Comparison of ENCODE assay signal across 20 cellular contexts in the genomic region with DNA sequence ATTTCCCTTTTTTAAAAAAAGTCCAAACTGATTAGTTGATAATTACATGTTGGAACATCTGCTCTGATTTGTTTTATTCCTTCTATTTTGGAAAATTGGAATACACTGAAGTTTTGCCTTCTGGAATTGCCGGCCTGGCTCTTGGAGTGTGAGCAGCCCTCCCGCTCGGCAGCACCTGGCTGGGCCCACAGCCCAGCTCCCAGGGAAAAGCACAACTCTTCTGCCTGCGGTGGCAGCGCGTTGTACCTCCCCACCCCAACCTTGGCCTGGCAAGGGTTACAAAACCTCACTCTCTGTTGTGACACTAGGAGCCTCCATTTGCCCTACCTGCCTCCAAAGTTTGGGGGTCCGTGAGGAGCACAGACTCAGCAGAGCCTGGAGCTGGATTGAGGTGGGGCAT.
"Had no signal": no experiment of that assay in that cellular context is flagged by ENCODE, and none has a peak within 500 bp of the region (broad histone marks: within the 10 kb centered on the region; RNA-seq: fewer than 3 reads in every experiment).

No MANE protein-coding gene starts in this region.

- H3K4me1 ChIP-seq: left lung, lower lobe of right lung, parathyroid adenoma, right atrium auricular region, right lobe of liver, tibial nerve, uterus had no signal

- H3K36me3 ChIP-seq: left lung, lower lobe of right lung, neutrophil, right atrium auricular region, right lobe of liver, tibial nerve, uterus had no signal

- H3K4me3 ChIP-seq: left lung, lower lobe of right lung, right atrium auricular region, right lobe of liver, smooth muscle cell, tibial nerve, uterus had no signal

- H3K9me3 ChIP-seq: left lung, lower lobe of right lung, neutrophil, right lobe of liver, uterus had no signal

- H3K27me3 ChIP-seq: right atrium auricular region, right lobe of liver, uterus had no signal

- H3K27ac ChIP-seq: left lung, lower lobe of right lung, neutrophil, parathyroid adenoma, right atrium auricular region, right lobe of liver, tibial nerve, uterus had no signal

- DNase-seq: immature natural killer cell; kidney; left colon; left lung; lower lobe of right lung; mesenchymal stem cell; naive thymus-derived CD8-positive, alpha-beta T cell; right lobe of liver; stimulated activated CD4-positive, alpha-beta T cell treated with anti-CD3 and anti-CD28 coated beads, Interleukin-1b, Interleukin-23, amount 100 ng/mL, for 48 hours; stimulated activated CD4-positive, alpha-beta T cell treated with anti-CD3 and anti-CD28 coated beads, Interleukin-2, amount 100 ng/mL, for 48 hours; stimulated activated CD4-positive, alpha-beta T cell treated with anti-CD3 and anti-CD28 coated beads, Interleukin-4, amount 100 ng/mL, for 4 hours; stimulated activated CD8-positive, alpha-beta memory T cell treated with anti-CD3 and anti-CD28 coated beads, Interleukin-4, amount 100 ng/mL, for 48 hours; stimulated activated naive CD4-positive, alpha-beta T cell treated with Interleukin-2 at 50 U/mL for 16 hours; stimulated activated naive CD8-positive, alpha-beta T cell treated with anti-CD3 and anti-CD28 coated beads, Interleukin-15, amount 100 ng/mL, for 72 hours; uterus had no signal
